20 cellular contexts compared by ENCODE assay signal in the genomic region with DNA sequence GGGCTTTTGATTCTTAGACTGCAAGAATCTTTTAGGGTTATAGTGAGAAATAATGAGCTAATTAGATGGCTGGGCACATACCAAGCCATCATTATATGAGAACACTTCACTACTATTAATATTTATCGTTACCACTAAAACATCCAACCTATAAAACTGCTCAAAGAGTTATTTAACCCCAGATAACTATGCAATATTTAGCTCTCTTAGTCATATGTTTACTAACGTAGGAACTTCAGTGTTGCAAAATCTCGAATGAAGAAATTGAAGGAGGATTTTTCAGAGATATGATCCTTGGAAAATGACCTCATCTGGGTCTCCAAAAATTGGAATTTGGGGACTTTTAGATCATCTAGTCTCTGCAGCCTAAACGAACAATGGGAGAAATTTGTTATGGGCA.
DNase-seq lines count a peak whose midpoint lies in the region; ATAC-seq and TF ChIP-seq lines count a peak whose summit lies in the region.
"Had no signal": no experiment of that assay in that cellular context is flagged by ENCODE, and none has a peak within 500 bp of the region (broad histone marks: within the 10 kb centered on the region; RNA-seq: fewer than 3 reads in every experiment).

No MANE protein-coding gene starts in this region.

- H3K27ac ChIP-seq in lower lobe of right lung: no peak overlapping the region
- H3K27ac ChIP-seq: BLaER1 treated with 17β-estradiol and CSF1 and Interleukin-3, amounts not matched to agents 10 nM and 100 nM; SJSA1 had no signal

- no peaks in the 10 kb centered on the region for H3K9me3 ChIP-seq in lower lobe of right lung
- H3K9me3 ChIP-seq: BLaER1 treated with 17β-estradiol and CSF1 and Interleukin-3, amounts not matched to agents 10 nM and 100 nM; SJSA1 had no signal

- no peak for ATAC-seq in lower lobe of right lung
- ATAC-seq: CD8-positive, alpha-beta T cell; Right ventricle myocardium inferior had no signal

- DNase-seq in AG10803 (ENCODE audit: low read depth) (peak; percentile 54), HCEC 1CT (peak; percentile 48), choroid plexus epithelial cell (ENCODE audit: low read depth) (peak; percentile 24), fibroblast of villous mesenchyme (ENCODE audit: low read depth) (peak; percentile 73), mesenteric fat pad (ENCODE audit: low spot score) (no peak), NCI-H2171 (lab: John Stamatoyannopoulos, UW) (no peak), lower lobe of right lung (no peak)
- DNase-seq in activated CD4-positive, alpha-beta T cell treated with anti-CD3 and anti-CD28 coated beads for 1 hour: no peak
- DNase-seq: CD8-positive, alpha-beta T cell; DMS153; GDM1; KBM-7; NCI-H1105; NCI-H2081 treated with DMSO at 0.1 percent for 48 hours; NCI-H446; NCI-H526 treated with DMSO at 0.1 percent for 48 hours; OCI-M1 had no signal

- no peaks in the 10 kb centered on the region for H3K36me3 ChIP-seq in lower lobe of right lung
- H3K36me3 ChIP-seq: BLaER1 treated with 17β-estradiol and CSF1 and Interleukin-3, amounts not matched to agents 10 nM and 100 nM; SJSA1 had no signal

- TF ChIP-seq CTCF in AG10803 (conservative IDR thresholded peaks at IDR 0.05; ENCODE audit: low read length) (no peak), choroid plexus epithelial cell (conservative IDR thresholded peaks at IDR 0.05; ENCODE audit: low read depth, low read length) (no peak), fibroblast of villous mesenchyme (IDR thresholded peaks at IDR 0.05; ENCODE audit: insufficient read depth, low read depth, low read length) (no peak), lower lobe of right lung (IDR thresholded peaks at IDR 0.05) (no peak)

- no peaks in the 10 kb centered on the region for H3K4me1 ChIP-seq in lower lobe of right lung

- no peak overlapping the region for H3K4me3 ChIP-seq in AG10803 (ENCODE audit: low read length)
- H3K4me3 ChIP-seq in choroid plexus epithelial cell (ENCODE audit: low read depth, low read length): no peak overlapping the region
- H3K4me3 ChIP-seq in fibroblast of villous mesenchyme (ENCODE audit: low read depth, low read length): no peak overlapping the region
- no peak overlapping the region for H3K4me3 ChIP-seq in lower lobe of right lung
- H3K4me3 ChIP-seq: BLaER1 treated with 17β-estradiol and CSF1 and Interleukin-3, amounts not matched to agents 10 nM and 100 nM; SJSA1 had no signal

- intact Hi-C loops in lower lobe of right lung (cut with DNase I): no loop called here

- H3K27me3 ChIP-seq in lower lobe of right lung (ENCODE audit: low read depth): no peaks in the 10 kb centered on the region
- H3K27me3 ChIP-seq: BLaER1 treated with 17β-estradiol and CSF1 and Interleukin-3, amounts not matched to agents 10 nM and 100 nM; SJSA1 had no signal

Comparison
In these comparisons a context has a peak if more than half of its experiments do, and no peak if none do; other contexts are left out.
1. DNase-seq: peak in AG10803 (single experiment), HCEC 1CT (single experiment), choroid plexus epithelial cell (single experiment) and fibroblast of villous mesenchyme (single experiment); none in mesenteric fat pad (single experiment), NCI-H2171 (single experiment), activated CD4-positive, alpha-beta T cell treated with anti-CD3 and anti-CD28 coated beads for 1 hour (single experiment) and lower lobe of right lung (single experiment).